Comparison of ENCODE assay signal across 1 cellular context in the genomic region with DNA sequence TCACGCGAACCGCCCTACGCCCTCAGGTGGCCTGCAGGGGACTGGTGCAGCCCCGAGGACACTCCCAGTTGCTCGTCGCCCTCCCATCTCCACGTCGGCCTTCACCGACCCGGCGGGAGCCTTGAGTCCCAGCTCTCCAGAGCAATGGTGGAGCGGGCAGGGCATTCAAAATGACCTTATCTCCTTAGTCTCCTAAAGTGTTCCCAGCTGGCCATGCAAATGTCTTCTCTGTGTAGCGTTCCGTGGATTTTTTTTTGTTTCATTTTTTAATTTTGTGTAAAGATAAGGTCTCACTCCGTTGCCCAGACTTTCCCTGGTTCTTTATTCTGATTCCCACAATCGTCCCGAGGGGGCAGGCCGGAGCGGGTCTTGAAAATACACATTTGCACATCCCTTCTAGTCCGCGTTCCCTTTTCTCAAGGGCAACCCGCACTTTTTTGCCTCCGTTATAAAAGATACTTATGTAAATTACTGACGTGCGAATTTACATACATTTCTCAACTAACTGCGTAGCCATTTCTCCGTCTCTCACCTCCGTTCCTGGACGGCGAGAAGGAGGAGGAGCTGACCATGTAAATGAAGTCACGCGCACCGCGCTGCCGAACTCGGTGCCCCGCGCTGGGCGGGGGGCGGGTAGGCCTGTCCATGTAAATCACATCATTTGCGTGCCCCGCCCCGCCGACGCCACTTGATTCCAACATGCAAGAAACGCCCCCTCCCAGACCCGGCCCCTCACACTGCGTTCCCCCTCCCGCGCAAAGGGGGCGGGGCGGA.
TF ChIP-seq lines count a peak whose summit lies in the region.

No MANE protein-coding gene starts in this region.

TF ChIP-seq in HepG2, 621 proteins besides CTCF, POLR2A, EP300 and RAD21 (continued from another document and continues in another):
- TF ChIP-seq, protein P1, sequence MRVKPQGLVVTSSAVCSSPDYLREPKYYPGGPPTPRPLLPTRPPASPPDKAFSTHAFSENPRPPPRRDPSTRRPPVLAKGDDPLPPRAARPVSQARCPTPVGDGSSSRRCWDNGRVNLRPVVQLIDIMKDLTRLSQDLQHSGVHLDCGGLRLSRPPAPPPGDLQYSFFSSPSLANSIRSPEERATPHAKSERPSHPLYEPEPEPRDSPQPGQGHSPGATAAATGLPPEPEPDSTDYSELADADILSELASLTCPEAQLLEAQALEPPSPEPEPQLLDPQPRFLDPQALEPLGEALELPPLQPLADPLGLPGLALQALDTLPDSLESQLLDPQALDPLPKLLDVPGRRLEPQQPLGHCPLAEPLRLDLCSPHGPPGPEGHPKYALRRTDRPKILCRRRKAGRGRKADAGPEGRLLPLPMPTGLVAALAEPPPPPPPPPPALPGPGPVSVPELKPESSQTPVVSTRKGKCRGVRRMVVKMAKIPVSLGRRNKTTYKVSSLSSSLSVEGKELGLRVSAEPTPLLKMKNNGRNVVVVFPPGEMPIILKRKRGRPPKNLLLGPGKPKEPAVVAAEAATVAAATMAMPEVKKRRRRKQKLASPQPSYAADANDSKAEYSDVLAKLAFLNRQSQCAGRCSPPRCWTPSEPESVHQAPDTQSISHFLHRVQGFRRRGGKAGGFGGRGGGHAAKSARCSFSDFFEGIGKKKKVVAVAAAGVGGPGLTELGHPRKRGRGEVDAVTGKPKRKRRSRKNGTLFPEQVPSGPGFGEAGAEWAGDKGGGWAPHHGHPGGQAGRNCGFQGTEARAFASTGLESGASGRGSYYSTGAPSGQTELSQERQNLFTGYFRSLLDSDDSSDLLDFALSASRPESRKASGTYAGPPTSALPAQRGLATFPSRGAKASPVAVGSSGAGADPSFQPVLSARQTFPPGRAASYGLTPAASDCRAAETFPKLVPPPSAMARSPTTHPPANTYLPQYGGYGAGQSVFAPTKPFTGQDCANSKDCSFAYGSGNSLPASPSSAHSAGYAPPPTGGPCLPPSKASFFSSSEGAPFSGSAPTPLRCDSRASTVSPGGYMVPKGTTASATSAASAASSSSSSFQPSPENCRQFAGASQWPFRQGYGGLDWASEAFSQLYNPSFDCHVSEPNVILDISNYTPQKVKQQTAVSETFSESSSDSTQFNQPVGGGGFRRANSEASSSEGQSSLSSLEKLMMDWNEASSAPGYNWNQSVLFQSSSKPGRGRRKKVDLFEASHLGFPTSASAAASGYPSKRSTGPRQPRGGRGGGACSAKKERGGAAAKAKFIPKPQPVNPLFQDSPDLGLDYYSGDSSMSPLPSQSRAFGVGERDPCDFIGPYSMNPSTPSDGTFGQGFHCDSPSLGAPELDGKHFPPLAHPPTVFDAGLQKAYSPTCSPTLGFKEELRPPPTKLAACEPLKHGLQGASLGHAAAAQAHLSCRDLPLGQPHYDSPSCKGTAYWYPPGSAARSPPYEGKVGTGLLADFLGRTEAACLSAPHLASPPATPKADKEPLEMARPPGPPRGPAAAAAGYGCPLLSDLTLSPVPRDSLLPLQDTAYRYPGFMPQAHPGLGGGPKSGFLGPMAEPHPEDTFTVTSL (CRISPR knock-in tag; IDR thresholded peaks at IDR 0.05; ENCODE audit: borderline replicate concordance) = no peak; the same call in 1 of the 2 replicates
- TF ChIP-seq RFX3 (CRISPR knock-in tag; IDR thresholded peaks at IDR 0.05) = no peak
- TF ChIP-seq, protein P2, sequence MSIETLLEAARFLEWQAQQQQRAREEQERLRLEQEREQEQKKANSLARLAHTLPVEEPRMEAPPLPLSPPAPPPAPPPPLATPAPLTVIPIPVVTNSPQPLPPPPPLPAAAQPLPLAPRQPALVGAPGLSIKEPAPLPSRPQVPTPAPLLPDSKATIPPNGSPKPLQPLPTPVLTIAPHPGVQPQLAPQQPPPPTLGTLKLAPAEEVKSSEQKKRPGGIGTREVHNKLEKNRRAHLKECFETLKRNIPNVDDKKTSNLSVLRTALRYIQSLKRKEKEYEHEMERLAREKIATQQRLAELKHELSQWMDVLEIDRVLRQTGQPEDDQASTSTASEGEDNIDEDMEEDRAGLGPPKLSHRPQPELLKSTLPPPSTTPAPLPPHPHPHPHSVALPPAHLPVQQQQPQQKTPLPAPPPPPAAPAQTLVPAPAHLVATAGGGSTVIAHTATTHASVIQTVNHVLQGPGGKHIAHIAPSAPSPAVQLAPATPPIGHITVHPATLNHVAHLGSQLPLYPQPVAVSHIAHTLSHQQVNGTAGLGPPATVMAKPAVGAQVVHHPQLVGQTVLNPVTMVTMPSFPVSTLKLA (IDR thresholded peaks at IDR 0.05) = no peak; the same call in 1 of the 2 replicates
- no peak for TF ChIP-seq TOE1 (CRISPR knock-in tag; IDR thresholded peaks at IDR 0.05)
- TF ChIP-seq KLF11 (CRISPR knock-in tag; IDR thresholded peaks at IDR 0.05) = no peak
- TF ChIP-seq CHD2 (IDR thresholded peaks at IDR 0.05; ENCODE audit: low read depth, low read length) = no peak
- TF ChIP-seq, protein P3, sequence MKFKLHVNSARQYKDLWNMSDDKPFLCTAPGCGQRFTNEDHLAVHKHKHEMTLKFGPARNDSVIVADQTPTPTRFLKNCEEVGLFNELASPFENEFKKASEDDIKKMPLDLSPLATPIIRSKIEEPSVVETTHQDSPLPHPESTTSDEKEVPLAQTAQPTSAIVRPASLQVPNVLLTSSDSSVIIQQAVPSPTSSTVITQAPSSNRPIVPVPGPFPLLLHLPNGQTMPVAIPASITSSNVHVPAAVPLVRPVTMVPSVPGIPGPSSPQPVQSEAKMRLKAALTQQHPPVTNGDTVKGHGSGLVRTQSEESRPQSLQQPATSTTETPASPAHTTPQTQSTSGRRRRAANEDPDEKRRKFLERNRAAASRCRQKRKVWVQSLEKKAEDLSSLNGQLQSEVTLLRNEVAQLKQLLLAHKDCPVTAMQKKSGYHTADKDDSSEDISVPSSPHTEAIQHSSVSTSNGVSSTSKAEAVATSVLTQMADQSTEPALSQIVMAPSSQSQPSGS (CRISPR knock-in tag; IDR thresholded peaks at IDR 0.05) = peak; percentile 50; the same call in 1 of the 2 replicates
- TF ChIP-seq, protein P4, sequence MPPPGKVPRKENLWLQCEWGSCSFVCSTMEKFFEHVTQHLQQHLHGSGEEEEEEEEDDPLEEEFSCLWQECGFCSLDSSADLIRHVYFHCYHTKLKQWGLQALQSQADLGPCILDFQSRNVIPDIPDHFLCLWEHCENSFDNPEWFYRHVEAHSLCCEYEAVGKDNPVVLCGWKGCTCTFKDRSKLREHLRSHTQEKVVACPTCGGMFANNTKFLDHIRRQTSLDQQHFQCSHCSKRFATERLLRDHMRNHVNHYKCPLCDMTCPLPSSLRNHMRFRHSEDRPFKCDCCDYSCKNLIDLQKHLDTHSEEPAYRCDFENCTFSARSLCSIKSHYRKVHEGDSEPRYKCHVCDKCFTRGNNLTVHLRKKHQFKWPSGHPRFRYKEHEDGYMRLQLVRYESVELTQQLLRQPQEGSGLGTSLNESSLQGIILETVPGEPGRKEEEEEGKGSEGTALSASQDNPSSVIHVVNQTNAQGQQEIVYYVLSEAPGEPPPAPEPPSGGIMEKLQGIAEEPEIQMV (CRISPR knock-in tag; IDR thresholded peaks at IDR 0.05; ENCODE audit: low read depth) = peak; percentile 53; the same call in 1 of the 2 replicates
- TF ChIP-seq KLF13 (CRISPR knock-in tag; IDR thresholded peaks at IDR 0.05) = no peak
- TF ChIP-seq, protein P5, sequence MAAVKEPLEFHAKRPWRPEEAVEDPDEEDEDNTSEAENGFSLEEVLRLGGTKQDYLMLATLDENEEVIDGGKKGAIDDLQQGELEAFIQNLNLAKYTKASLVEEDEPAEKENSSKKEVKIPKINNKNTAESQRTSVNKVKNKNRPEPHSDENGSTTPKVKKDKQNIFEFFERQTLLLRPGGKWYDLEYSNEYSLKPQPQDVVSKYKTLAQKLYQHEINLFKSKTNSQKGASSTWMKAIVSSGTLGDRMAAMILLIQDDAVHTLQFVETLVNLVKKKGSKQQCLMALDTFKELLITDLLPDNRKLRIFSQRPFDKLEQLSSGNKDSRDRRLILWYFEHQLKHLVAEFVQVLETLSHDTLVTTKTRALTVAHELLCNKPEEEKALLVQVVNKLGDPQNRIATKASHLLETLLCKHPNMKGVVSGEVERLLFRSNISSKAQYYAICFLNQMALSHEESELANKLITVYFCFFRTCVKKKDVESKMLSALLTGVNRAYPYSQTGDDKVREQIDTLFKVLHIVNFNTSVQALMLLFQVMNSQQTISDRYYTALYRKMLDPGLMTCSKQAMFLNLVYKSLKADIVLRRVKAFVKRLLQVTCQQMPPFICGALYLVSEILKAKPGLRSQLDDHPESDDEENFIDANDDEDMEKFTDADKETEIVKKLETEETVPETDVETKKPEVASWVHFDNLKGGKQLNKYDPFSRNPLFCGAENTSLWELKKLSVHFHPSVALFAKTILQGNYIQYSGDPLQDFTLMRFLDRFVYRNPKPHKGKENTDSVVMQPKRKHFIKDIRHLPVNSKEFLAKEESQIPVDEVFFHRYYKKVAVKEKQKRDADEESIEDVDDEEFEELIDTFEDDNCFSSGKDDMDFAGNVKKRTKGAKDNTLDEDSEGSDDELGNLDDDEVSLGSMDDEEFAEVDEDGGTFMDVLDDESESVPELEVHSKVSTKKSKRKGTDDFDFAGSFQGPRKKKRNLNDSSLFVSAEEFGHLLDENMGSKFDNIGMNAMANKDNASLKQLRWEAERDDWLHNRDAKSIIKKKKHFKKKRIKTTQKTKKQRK (IDR thresholded peaks at IDR 0.05; ENCODE audit: low read length) = no peak
- no peak; the same call in 1 of the 2 replicates for TF ChIP-seq ZNF782 (CRISPR knock-in tag; IDR thresholded peaks at IDR 0.05; ENCODE audit: borderline replicate concordance)
- peak; percentile 72; the same call in 1 of the 2 replicates for TF ChIP-seq ZNF501 (CRISPR knock-in tag; IDR thresholded peaks at IDR 0.05)
- TF ChIP-seq ZNF557 (CRISPR knock-in tag; IDR thresholded peaks at IDR 0.05) = peak; percentile 75; the same call in 1 of the 2 replicates
- no peak for TF ChIP-seq SSRP1 (CRISPR knock-in tag; IDR thresholded peaks at IDR 0.05)
- TF ChIP-seq ZNF367 (CRISPR knock-in tag; IDR thresholded peaks at IDR 0.05; ENCODE audit: borderline replicate concordance) = no peak
- TF ChIP-seq ZNF12 (CRISPR knock-in tag; IDR thresholded peaks at IDR 0.05) = no peak
- TF ChIP-seq ZNF567 (CRISPR knock-in tag; IDR thresholded peaks at IDR 0.05; ENCODE audit: borderline replicate concordance) = no peak
- no peak for TF ChIP-seq HOXD1 (CRISPR knock-in tag; IDR thresholded peaks at IDR 0.05)
- TF ChIP-seq FOXO1 (CRISPR knock-in tag; IDR thresholded peaks at IDR 0.05) = peak; percentile 16; the same call in 1 of the 2 replicates
- TF ChIP-seq ZSCAN21 (CRISPR knock-in tag; IDR thresholded peaks at IDR 0.05; ENCODE audit: borderline replicate concordance) = no peak; the same call in 1 of the 2 replicates
- no peak for TF ChIP-seq JARID2 (CRISPR knock-in tag; IDR thresholded peaks at IDR 0.05; ENCODE audit: insufficient replicate concordance)
- TF ChIP-seq NR2F1 (CRISPR knock-in tag; IDR thresholded peaks at IDR 0.05) = no peak
- TF ChIP-seq POLR2AphosphoS2 (IDR thresholded peaks at IDR 0.05; ENCODE audit: low read depth, low read length) = no peak
- TF ChIP-seq ZNF441 (CRISPR knock-in tag; IDR thresholded peaks at IDR 0.05; ENCODE audit: borderline replicate concordance) = no peak
- no peak for TF ChIP-seq ZNF737 (CRISPR knock-in tag; IDR thresholded peaks at IDR 0.05; ENCODE audit: borderline replicate concordance)
- no peak for TF ChIP-seq ZBTB8A (CRISPR knock-in tag; IDR thresholded peaks at IDR 0.05; ENCODE audit: borderline replicate concordance, low read depth)
- TF ChIP-seq TAF1 (CRISPR knock-in tag; IDR thresholded peaks at IDR 0.05) = peak; percentile 59; the same call in 1 of the 2 replicates
- TF ChIP-seq ZNF253 (CRISPR knock-in tag; IDR thresholded peaks at IDR 0.05; ENCODE audit: borderline replicate concordance) = no peak
- no peak; the same call in 1 of the 2 replicates for TF ChIP-seq ZFP82 (CRISPR knock-in tag; IDR thresholded peaks at IDR 0.05; ENCODE audit: borderline replicate concordance)
- TF ChIP-seq, protein P6, sequence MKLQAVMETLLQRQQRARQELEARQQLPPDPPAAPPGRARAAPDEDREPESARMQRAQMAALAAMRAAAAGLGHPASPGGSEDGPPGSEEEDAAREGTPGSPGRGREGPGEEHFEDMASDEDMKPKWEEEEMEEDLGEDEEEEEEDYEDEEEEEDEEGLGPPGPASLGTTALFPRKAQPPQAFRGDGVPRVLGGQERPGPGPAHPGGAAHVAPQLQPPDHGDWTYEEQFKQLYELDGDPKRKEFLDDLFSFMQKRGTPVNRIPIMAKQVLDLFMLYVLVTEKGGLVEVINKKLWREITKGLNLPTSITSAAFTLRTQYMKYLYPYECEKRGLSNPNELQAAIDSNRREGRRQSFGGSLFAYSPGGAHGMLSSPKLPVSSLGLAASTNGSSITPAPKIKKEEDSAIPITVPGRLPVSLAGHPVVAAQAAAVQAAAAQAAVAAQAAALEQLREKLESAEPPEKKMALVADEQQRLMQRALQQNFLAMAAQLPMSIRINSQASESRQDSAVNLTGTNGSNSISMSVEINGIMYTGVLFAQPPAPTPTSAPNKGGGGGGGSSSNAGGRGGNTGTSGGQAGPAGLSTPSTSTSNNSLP (IDR thresholded peaks at IDR 0.05; ENCODE audit: low read depth, low read length) = 0 out of 2 replicates have a peak, but pooled peaks have one; percentile 20
- TF ChIP-seq GPN1 (CRISPR knock-in tag; IDR thresholded peaks at IDR 0.05; ENCODE audit: borderline replicate concordance) = no peak
- TF ChIP-seq, protein P7, sequence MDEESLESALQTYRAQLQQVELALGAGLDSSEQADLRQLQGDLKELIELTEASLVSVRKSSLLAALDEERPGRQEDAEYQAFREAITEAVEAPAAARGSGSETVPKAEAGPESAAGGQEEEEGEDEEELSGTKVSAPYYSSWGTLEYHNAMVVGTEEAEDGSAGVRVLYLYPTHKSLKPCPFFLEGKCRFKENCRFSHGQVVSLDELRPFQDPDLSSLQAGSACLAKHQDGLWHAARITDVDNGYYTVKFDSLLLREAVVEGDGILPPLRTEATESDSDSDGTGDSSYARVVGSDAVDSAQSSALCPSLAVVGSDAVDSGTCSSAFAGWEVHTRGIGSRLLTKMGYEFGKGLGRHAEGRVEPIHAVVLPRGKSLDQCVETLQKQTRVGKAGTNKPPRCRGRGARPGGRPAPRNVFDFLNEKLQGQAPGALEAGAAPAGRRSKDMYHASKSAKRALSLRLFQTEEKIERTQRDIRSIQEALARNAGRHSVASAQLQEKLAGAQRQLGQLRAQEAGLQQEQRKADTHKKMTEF (CRISPR knock-in tag; IDR thresholded peaks at IDR 0.05) = peak; percentile 55; the same call in 1 of the 2 replicates
- TF ChIP-seq, protein P8, sequence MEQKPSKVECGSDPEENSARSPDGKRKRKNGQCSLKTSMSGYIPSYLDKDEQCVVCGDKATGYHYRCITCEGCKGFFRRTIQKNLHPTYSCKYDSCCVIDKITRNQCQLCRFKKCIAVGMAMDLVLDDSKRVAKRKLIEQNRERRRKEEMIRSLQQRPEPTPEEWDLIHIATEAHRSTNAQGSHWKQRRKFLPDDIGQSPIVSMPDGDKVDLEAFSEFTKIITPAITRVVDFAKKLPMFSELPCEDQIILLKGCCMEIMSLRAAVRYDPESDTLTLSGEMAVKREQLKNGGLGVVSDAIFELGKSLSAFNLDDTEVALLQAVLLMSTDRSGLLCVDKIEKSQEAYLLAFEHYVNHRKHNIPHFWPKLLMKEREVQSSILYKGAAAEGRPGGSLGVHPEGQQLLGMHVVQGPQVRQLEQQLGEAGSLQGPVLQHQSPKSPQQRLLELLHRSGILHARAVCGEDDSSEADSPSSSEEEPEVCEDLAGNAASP (CRISPR knock-in tag; IDR thresholded peaks at IDR 0.05; ENCODE audit: borderline replicate concordance) = peak; percentile 85; the same call in 1 of the 2 replicates
- TF ChIP-seq, protein P9, sequence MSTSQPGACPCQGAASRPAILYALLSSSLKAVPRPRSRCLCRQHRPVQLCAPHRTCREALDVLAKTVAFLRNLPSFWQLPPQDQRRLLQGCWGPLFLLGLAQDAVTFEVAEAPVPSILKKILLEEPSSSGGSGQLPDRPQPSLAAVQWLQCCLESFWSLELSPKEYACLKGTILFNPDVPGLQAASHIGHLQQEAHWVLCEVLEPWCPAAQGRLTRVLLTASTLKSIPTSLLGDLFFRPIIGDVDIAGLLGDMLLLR (CRISPR knock-in tag; IDR thresholded peaks at IDR 0.05) = 0 out of 2 replicates have a peak, but pooled peaks have one; percentile 92
- peak; percentile 63 for TF ChIP-seq SP5 (CRISPR knock-in tag; IDR thresholded peaks at IDR 0.05; ENCODE audit: borderline replicate concordance, low read depth)
- no peak for TF ChIP-seq PRMT3 (CRISPR knock-in tag; IDR thresholded peaks at IDR 0.05; ENCODE audit: borderline replicate concordance, low read depth)
- TF ChIP-seq ZFAT (CRISPR knock-in tag; conservative IDR thresholded peaks at IDR 0.05) = no peak
